15 cellular contexts compared by ENCODE assay signal in the genomic region with DNA sequence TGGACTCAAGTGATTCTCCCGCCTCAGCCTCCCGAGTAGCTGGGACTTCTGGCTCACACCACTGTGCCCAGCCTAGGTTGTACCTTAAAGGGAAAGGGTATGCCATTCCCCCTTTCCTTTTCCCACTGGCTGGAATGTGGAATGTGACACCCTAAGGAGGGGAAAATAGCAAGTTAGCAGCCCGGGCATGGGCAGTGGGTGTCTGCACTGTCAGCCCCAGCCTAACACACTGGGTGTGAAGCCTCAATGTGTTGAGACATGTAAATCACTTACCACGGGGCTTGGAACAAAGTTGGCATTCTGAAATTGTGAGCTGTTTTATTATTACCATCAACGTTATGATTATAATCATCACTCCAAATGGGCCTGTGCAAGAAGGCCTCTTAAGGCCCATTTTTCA.
"Had no signal": no experiment of that assay in that cellular context is flagged by ENCODE, and none has a peak within 500 bp of the region (broad histone marks: within the 10 kb centered on the region; RNA-seq: fewer than 3 reads in every experiment).

No MANE protein-coding gene starts in this region.

- H3K27me3 ChIP-seq: cardiac muscle cell, stomach, testis, upper lobe of left lung had no signal

- H3K27ac ChIP-seq: cardiac muscle cell, parathyroid adenoma, stomach, testis had no signal

- H3K4me3 Mint-ChIP-seq: effector memory CD8-positive, alpha-beta T cell; nephron; T-helper 1 cell treated with Interleukin-12 subunit alpha and Interleukin-12 subunit beta and Interleukin-4 antibody, amounts not matched to agents 30 μg/mL and 1 μg/mL, for 36 hours had no signal

- H3K4me3 ChIP-seq: cardiac muscle cell, smooth muscle cell, stomach, testis, upper lobe of left lung had no signal

- H3K9me3 Mint-ChIP-seq: activated naive CD4-positive, alpha-beta T cell treated with anti-CD3 and anti-CD28 coated beads, Interleukin-2, amount 50 U/mL, for 72 hours; effector memory CD8-positive, alpha-beta T cell; nephron; T-helper 1 cell treated with Interleukin-12 subunit alpha and Interleukin-12 subunit beta and Interleukin-4 antibody, amounts not matched to agents 30 μg/mL and 1 μg/mL, for 36 hours had no signal

- H3K36me3 Mint-ChIP-seq: activated naive CD4-positive, alpha-beta T cell treated with anti-CD3 and anti-CD28 coated beads, Interleukin-2, amount 50 U/mL, for 72 hours had no signal

- ATAC-seq: activated naive CD4-positive, alpha-beta T cell treated with anti-CD3 and anti-CD28 coated beads, Interleukin-2, amount 50 U/mL, for 72 hours; effector memory CD8-positive, alpha-beta T cell had no signal

- H3K36me3 ChIP-seq: cardiac muscle cell, stomach, upper lobe of left lung had no signal

- DNase-seq: activated CD4-positive, alpha-beta T cell treated with anti-CD3 and anti-CD28 coated beads for 1 hour; activated CD4-positive, alpha-beta T cell treated with anti-CD3 and anti-CD28 coated beads, Interleukin-2, amount 50 U/mL, for 48 hours; activated gamma-delta T cell; dermis blood vessel endothelial cell; effector memory CD8-positive, alpha-beta T cell; stimulated activated CD4-positive, alpha-beta T cell treated with anti-CD3 and anti-CD28 coated beads, Interleukin-4, amount 100 ng/mL, for 1 hour; stomach; testis; upper lobe of left lung had no signal

- H3K9me3 ChIP-seq: stomach, testis, upper lobe of left lung had no signal

- H3K27ac Mint-ChIP-seq: activated naive CD4-positive, alpha-beta T cell treated with anti-CD3 and anti-CD28 coated beads, Interleukin-2, amount 50 U/mL, for 72 hours; effector memory CD8-positive, alpha-beta T cell; nephron; T-helper 1 cell treated with Interleukin-12 subunit alpha and Interleukin-12 subunit beta and Interleukin-4 antibody, amounts not matched to agents 30 μg/mL and 1 μg/mL, for 36 hours had no signal

- H3K4me1 ChIP-seq: parathyroid adenoma had no signal
